In genomic region chrX:101276238-101276637, GRCh38 we compare ENCODE assay signal across 9 cellular contexts. TPM values are rescaled to one million over a fixed set of nuclear protein-coding genes. Genes with fewer than 3 reads are reported as not detected.
"Had no signal": no experiment of that assay in that cellular context is flagged by ENCODE, and none has a peak within 500 bp of the region (broad histone marks: within the 10 kb centered on the region; RNA-seq: fewer than 3 reads in every experiment).

No MANE protein-coding gene starts in this region.

- ATAC-seq: GM12878 had no signal

- DNase-seq: GDM1, GF-D8 had no signal

- FAIRE-seq: G401.6, GM12878, GM12891, GM12892, GM18507, GM19239 had no signal

- H3K4me3 ChIP-seq: GM12878 had no signal

RNA-seq across cellular contexts. Expression of gene TAF7L, which starts 14.9 kb away (rescaled TPM):
- total RNA-seq: G401 had no signal

RNA-seq across cellular contexts. Expression of gene DRP2, which starts 56.7 kb away (rescaled TPM):
- total RNA-seq: G401 had no signal
